In genomic region chr6:169894377-169894960, GRCh38 we compare ENCODE assay signal across 22 cellular contexts.
DNase-seq lines count a peak whose midpoint lies in the region; ATAC-seq and TF ChIP-seq lines count a peak whose summit lies in the region.
"Had no signal": no experiment of that assay in that cellular context is flagged by ENCODE, and none has a peak within 500 bp of the region (broad histone marks: within the 10 kb centered on the region; RNA-seq: fewer than 3 reads in every experiment).

No MANE protein-coding gene starts in this region.

- H3K4me3 Mint-ChIP-seq in neural crest cell: no peak overlapping the region
- H3K4me3 Mint-ChIP-seq: CD4-positive, alpha-beta T cell; HFFc6 had no signal

- ATAC-seq in SK-N-SH treated with all-trans-retinoic acid at 6 μM for 48 hours: no peak
- ATAC-seq: A549, HCT116 had no signal

- no peak for TF ChIP-seq RAD21 in SK-N-SH (IDR thresholded peaks at IDR 0.05; ENCODE audit: low read length)

- H3K27me3 ChIP-seq in SK-N-SH (ENCODE audit: insufficient read depth): no peaks in the 10 kb centered on the region

- no peaks in the 10 kb centered on the region for H3K36me3 Mint-ChIP-seq in neural crest cell (ENCODE audit: low read depth)

- no peaks in the 10 kb centered on the region for H3K9me3 ChIP-seq in SK-N-SH
- H3K9me3 ChIP-seq: A549, Caco-2 had no signal

- H3K4me1 Mint-ChIP-seq in neural crest cell: no peaks in the 10 kb centered on the region

- peaks cover 9% of the 10 kb centered on the region for H3K9me3 Mint-ChIP-seq in neural crest cell

- no peak overlapping the region for H3K4me2 ChIP-seq in SK-N-SH
- H3K4me2 ChIP-seq: A549 had no signal

- DNase-seq in SK-N-SH (peak; percentile 2), coronary artery (ENCODE audit: low spot score) (peak; percentile 57), neural crest cell (ENCODE audit: low read depth, low spot score) (no peak), posterior vena cava (ENCODE audit: low spot score) (peak; percentile 11), NCI-H187 treated with DMSO at 0.1 percent for 48 hours (lab: John Stamatoyannopoulos, UW) (no peak), NCI-H146 treated with DMSO at 0.1 percent for 48 hours (lab: John Stamatoyannopoulos, UW; ENCODE audit: unreplicated experiment) (no peak), SIG-M5 treated with dmso at 0.1 percent for 504 hours (lab: John Stamatoyannopoulos, UW; ENCODE audit: unreplicated experiment) (no peak)
- DNase-seq: AML-193; Caco-2; CD4-positive, alpha-beta T cell; DMS153; DMS79; GDM1; GOT3; H7; HFFc6 had no signal

- H3K79me2 ChIP-seq in SK-N-SH (ENCODE audit: insufficient read depth): no peaks in the 10 kb centered on the region

- 42% methylated on average over 12 of the region's 21 CpGs for WGBS in SK-N-SH (ENCODE audit: low lambda C conversion rate)

- peaks cover 0 to 10% of the 10 kb centered on the region in 2 experiments; a peak in 1 of 4 replicates for H3K4me1 ChIP-seq in SK-N-SH (ENCODE audit: control insufficient read depth in 1 of 2, insufficient read depth in 2 of 2, low read depth in 1 of 2, low read length in 1 of 2)
- H3K4me1 ChIP-seq: A549, Caco-2 had no signal

- H3K9ac ChIP-seq in SK-N-SH: no peak overlapping the region

- peak overlapping the region; percentile 12 for H3K27ac Mint-ChIP-seq in neural crest cell (ENCODE audit: unreplicated experiment)
- H3K27ac Mint-ChIP-seq: CD4-positive, alpha-beta T cell; HFFc6 had no signal

- intact Hi-C loops in posterior vena cava (cut with DNase I): no loop called here

- no peaks in the 10 kb centered on the region for H3K36me3 ChIP-seq in SK-N-SH (replicated peaks in 1 of 2; ENCODE audit: control insufficient read depth in 1 of 2, insufficient read depth in 2 of 2, low read length in 1 of 2)

- no peak for TF ChIP-seq EP300 in SK-N-SH (IDR thresholded peaks at IDR 0.05; ENCODE audit: borderline replicate concordance in 1 of 2, low read depth in 1 of 2, low read length in 1 of 2)

- CTCF ChIA-PET in SK-N-SH (lab: Yijun Ruan, JAX): no interaction called here

- POLR2A ChIA-PET in SK-N-SH (lab: Yijun Ruan, JAX): no interaction called here

- no peak overlapping the region for H2AFZ ChIP-seq in SK-N-SH (ENCODE audit: low read depth)

- H3F3A ChIP-seq in SK-N-SH (replicated peaks; ENCODE audit: insufficient read depth): no peaks in the 10 kb centered on the region

- H4K20me1 ChIP-seq in SK-N-SH (ENCODE audit: insufficient read depth): no peaks in the 10 kb centered on the region

- no peak for TF ChIP-seq CTCF in SK-N-SH (IDR thresholded peaks at IDR 0.05)
- no peak for TF ChIP-seq CTCF in coronary artery (IDR thresholded peaks at IDR 0.05)
- TF ChIP-seq CTCF in neural crest cell (conservative IDR thresholded peaks at IDR 0.05): no peak

- no peaks in the 10 kb centered on the region for H3K9me2 ChIP-seq in SK-N-SH

- no peak overlapping the region for H3K27ac ChIP-seq in SK-N-SH (ENCODE audit: low read depth in 2 of 2, low read length in 1 of 2)
- H3K27ac ChIP-seq in coronary artery: no peak overlapping the region
- H3K27ac ChIP-seq: 22Rv1, A549, C4-2B, HL-60 had no signal

- no peak overlapping the region for H3K4me3 ChIP-seq in SK-N-SH (ENCODE audit: low read depth in 2 of 2, low read length in 1 of 2)
- H3K4me3 ChIP-seq in coronary artery: no peak overlapping the region
- H3K4me3 ChIP-seq: A549 had no signal

- H3K27me3 Mint-ChIP-seq in neural crest cell (ENCODE audit: low read depth): peaks cover 5% of the 10 kb centered on the region

TF ChIP-seq in SK-N-SH, 30 proteins besides CTCF, POLR2A, EP300 and RAD21 (continues in another document):
- TF ChIP-seq PBX3 (IDR thresholded peaks at IDR 0.05) (no peak), MXI1 (IDR thresholded peaks at IDR 0.05; ENCODE audit: low read depth, low read length) (no peak), TCF12 (IDR thresholded peaks at IDR 0.05) (no peak), TEAD4 (IDR thresholded peaks at IDR 0.05; ENCODE audit: borderline replicate concordance, insufficient read depth) (no peak), JUND (IDR thresholded peaks at IDR 0.05) (no peak), NFIC (IDR thresholded peaks at IDR 0.05; ENCODE audit: borderline replicate concordance) (no peak), USF2 (IDR thresholded peaks at IDR 0.05; ENCODE audit: borderline replicate concordance, low read depth, low read length) (no peak)

TF ChIP-seq in SK-N-SH treated with all-trans-retinoic acid at 6 μM for 48 hours, 23 proteins besides CTCF, POLR2A, EP300 and RAD21:
- TF ChIP-seq SNAI2 (CRISPR knock-in tag; IDR thresholded peaks at IDR 0.05): no peak
- TF ChIP-seq TCF4 (CRISPR knock-in tag; IDR thresholded peaks at IDR 0.05; ENCODE audit: borderline replicate concordance): no peak

Comparison
In these comparisons a context has a peak if more than half of its experiments do, and no peak if none do; other contexts are left out.
1. DNase-seq: peak in SK-N-SH (single experiment), coronary artery (single experiment) and posterior vena cava (single experiment); none in neural crest cell (single experiment), NCI-H187 treated with DMSO at 0.1 percent for 48 hours (single experiment), NCI-H146 treated with DMSO at 0.1 percent for 48 hours (single experiment) and SIG-M5 treated with dmso at 0.1 percent for 504 hours (single experiment).